Comparison of ENCODE assay signal across 15 cellular contexts in genomic region chr20:58715709-58716475, GRCh38. TPM values are rescaled to one million over a fixed set of nuclear protein-coding genes. Genes with fewer than 3 reads are reported as not detected.
A peak's percentile ranks its signal among the peaks of the same experiment; 100 is the strongest.
DNase-seq lines count a peak whose midpoint lies in the region; ATAC-seq and TF ChIP-seq lines count a peak whose summit lies in the region.
"Had no signal": no experiment of that assay in that cellular context is flagged by ENCODE, and none has a peak within 500 bp of the region (broad histone marks: within the 10 kb centered on the region; RNA-seq: fewer than 3 reads in every experiment).

No MANE protein-coding gene starts in this region.

- H3K4me3 ChIP-seq in colonic mucosa, result no peak overlapping the region
- no peak overlapping the region for H3K4me3 ChIP-seq in mucosa of descending colon
- H3K4me3 ChIP-seq: suprapubic skin had no signal

- no peak overlapping the region for H3K9ac ChIP-seq in colonic mucosa (ENCODE audit: low read depth in 2 of 2, low read length in 2 of 2)

- intact Hi-C loops in colonic mucosa (cut with DNase I), result no loop called here
- intact Hi-C loops in mucosa of descending colon (cut with DNase I, micrococcal nuclease), result no loop called here

- H3K27me3 ChIP-seq in colonic mucosa, result no peaks in the 10 kb centered on the region
- H3K27me3 ChIP-seq: suprapubic skin had no signal

- H3K27ac Mint-ChIP-seq in nephron progenitor cell, result no peak overlapping the region
- H3K27ac Mint-ChIP-seq: activated naive CD8-positive, alpha-beta T cell; CD8-positive, alpha-beta T cell; T-cell had no signal

- H3K4me1 ChIP-seq in colonic mucosa (no peaks in the 10 kb centered on the region), mucosa of descending colon (ENCODE audit: low read depth) (no peaks in the 10 kb centered on the region)
- H3K4me1 ChIP-seq: suprapubic skin had no signal

- peaks cover 18% of the 10 kb centered on the region for H3K27me3 Mint-ChIP-seq in nephron progenitor cell (ENCODE audit: low read depth, poor library complexity)
- H3K27me3 Mint-ChIP-seq: activated naive CD8-positive, alpha-beta T cell had no signal

- ATAC-seq in mucosa of descending colon, result no peak
- no peak for ATAC-seq in GM21423 (IDR thresholded peaks at IDR 0.05; ENCODE audit: unreplicated experiment)
- ATAC-seq: activated CD4-positive, CD25-positive, alpha-beta regulatory T cell treated with anti-CD3 and anti-CD28 coated beads, Interleukin-2, amount 50 U/mL, for 24 hours; CD8-positive, alpha-beta T cell; T-cell had no signal

- H3K36me3 Mint-ChIP-seq in nephron progenitor cell (ENCODE audit: low read depth), result no peaks in the 10 kb centered on the region
- H3K36me3 Mint-ChIP-seq: activated naive CD8-positive, alpha-beta T cell; CD8-positive, alpha-beta T cell; T-cell had no signal

- DNase-seq in AG20443 (ENCODE audit: low spot score) (peak; percentile 10), D341Med (ENCODE audit: low spot score) (peak; percentile 20), colonic mucosa (peak; percentile 12), mucosa of descending colon (peak in 2 of 3 donors; percentile 14 to 33), nephron progenitor cell (no peak), NCI-H1092 treated with DMSO at 0.1 percent for 48 hours (lab: John Stamatoyannopoulos, UW) (no peak)
- DNase-seq: cerebellar nuclear complex, Kasumi-1, NCI-H2081 had no signal

- TF ChIP-seq CTCF in colonic mucosa (IDR thresholded peaks at IDR 0.05) (no peak), mucosa of descending colon (IDR thresholded peaks at IDR 0.05) (no peak), nephron progenitor cell (IDR thresholded peaks at IDR 0.05) (no peak)

- no peaks in the 10 kb centered on the region for H3K9me3 Mint-ChIP-seq in nephron progenitor cell
- H3K9me3 Mint-ChIP-seq: CD8-positive, alpha-beta T cell; T-cell had no signal

- H3K4me3 Mint-ChIP-seq in nephron progenitor cell, result no peak overlapping the region
- H3K4me3 Mint-ChIP-seq: activated naive CD8-positive, alpha-beta T cell; CD8-positive, alpha-beta T cell; T-cell had no signal

- H3K9me3 ChIP-seq in colonic mucosa (no peaks in the 10 kb centered on the region), mucosa of descending colon (no peaks in the 10 kb centered on the region)
- H3K9me3 ChIP-seq: suprapubic skin had no signal

- H3K4me1 Mint-ChIP-seq in nephron progenitor cell, result peaks cover 47% of the 10 kb centered on the region
- H3K4me1 Mint-ChIP-seq: T-cell had no signal

- no peak overlapping the region for H3K27ac ChIP-seq in colonic mucosa
- H3K27ac ChIP-seq: suprapubic skin had no signal

- no peaks in the 10 kb centered on the region for H3K36me3 ChIP-seq in colonic mucosa
- H3K36me3 ChIP-seq in mucosa of descending colon (ENCODE audit: low read depth), result no peaks in the 10 kb centered on the region

RNA-seq across cellular contexts. Expression of gene NPEPL1, which starts 23.3 kb away (rescaled TPM):
- total RNA-seq in colonic mucosa, result 10 to 100 TPM; 14.7 to 20.6 TPM
- 10 to 100 TPM; 26.8 to 41.6 (median 30.8) TPM for total RNA-seq in mucosa of descending colon

Comparison
In these comparisons a context has a peak if more than half of its experiments do, and no peak if none do; other contexts are left out.
1. DNase-seq: peak in AG20443 (single experiment), D341Med (single experiment), colonic mucosa (single experiment) and mucosa of descending colon (2 of 3); none in nephron progenitor cell (single experiment) and NCI-H1092 treated with DMSO at 0.1 percent for 48 hours (single experiment).